Comparison of ENCODE assay signal across 20 cellular contexts in the genomic region with DNA sequence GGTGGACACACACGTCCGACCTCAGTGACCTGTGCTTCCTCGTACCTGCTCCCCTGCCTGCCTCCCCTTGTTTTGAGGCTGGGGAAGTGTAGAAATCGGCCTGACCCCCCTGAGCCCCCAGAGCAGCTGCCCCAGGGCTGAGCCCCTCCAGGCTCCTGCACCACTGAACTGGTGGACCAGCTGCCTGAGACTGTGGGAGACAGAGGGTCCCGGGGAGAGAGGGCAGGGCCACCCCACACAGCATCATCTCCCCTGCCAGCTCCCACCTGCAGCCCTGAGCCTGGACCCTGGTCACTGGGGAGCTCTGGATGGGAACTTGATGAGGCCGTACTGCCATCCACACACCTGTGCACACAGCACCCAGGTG.
"Had no signal": no experiment of that assay in that cellular context is flagged by ENCODE, and none has a peak within 500 bp of the region (broad histone marks: within the 10 kb centered on the region; RNA-seq: fewer than 3 reads in every experiment).

No MANE protein-coding gene starts in this region.

- H3K4me1 Mint-ChIP-seq: activated T-helper 17 cell treated with anti-CD3 and anti-CD28 coated beads, Interleukin-2, amount 50 U/mL, for 72 hours; stimulated activated effector memory CD8-positive, alpha-beta T cell treated with anti-CD3 and anti-CD28 coated beads, Interleukin-12 subunit alpha, Interleukin-12 subunit beta, amount 100 ng/mL, for 72 hours had no signal

- H3K36me3 ChIP-seq: esophagus squamous epithelium, pancreas, thyroid gland had no signal

- DNase-seq: activated CD4-positive, alpha-beta T cell treated with anti-CD3 and anti-CD28 coated beads, Interleukin-2, amount 10 ng/mL, durations not matched to agents 7 days and 5 days; activated CD4-positive, CD25-positive, alpha-beta regulatory T cell; activated naive CD8-positive, alpha-beta T cell treated with anti-CD3 and anti-CD28 coated beads for 36 hours; activated T-cell treated with anti-CD3 and anti-CD28 coated beads for 4 hours; amygdala; body of pancreas; central memory CD4-positive, alpha-beta T cell; effector CD4-positive, alpha-beta T cell; esophagus squamous epithelium; hypothalamus; kidney glomerular epithelial cell; mesendoderm; stimulated activated CD4-positive, alpha-beta T cell treated with anti-CD3 and anti-CD28 coated beads, Interleukin-12 subunit alpha, Interleukin-12 subunit beta, amount 100 ng/mL, for 4 hours; stimulated activated CD4-positive, alpha-beta T cell treated with anti-CD3 and anti-CD28 coated beads, Interleukin-2, amount 100 ng/mL, for 24 hours; thyroid gland had no signal

- H3K9me3 Mint-ChIP-seq: activated CD4-positive, alpha-beta T cell treated with anti-CD3 and anti-CD28 coated beads, Interleukin-2, amount 10 ng/mL, durations not matched to agents 7 days and 5 days; activated naive CD8-positive, alpha-beta T cell treated with anti-CD3 and anti-CD28 coated beads for 36 hours; activated T-helper 17 cell treated with anti-CD3 and anti-CD28 coated beads, Interleukin-2, amount 50 U/mL, for 72 hours; stimulated activated effector memory CD8-positive, alpha-beta T cell treated with anti-CD3 and anti-CD28 coated beads, Interleukin-12 subunit alpha, Interleukin-12 subunit beta, amount 100 ng/mL, for 72 hours; T-helper 1 cell treated with Interleukin-12 subunit alpha and Interleukin-12 subunit beta and Interleukin-4 antibody, amounts not matched to agents 30 μg/mL and 1 μg/mL, for 36 hours had no signal

- ATAC-seq: activated T-helper 17 cell treated with anti-CD3 and anti-CD28 coated beads, Interleukin-2, amount 50 U/mL, for 72 hours; body of pancreas; pancreas; stimulated activated effector memory CD8-positive, alpha-beta T cell treated with anti-CD3 and anti-CD28 coated beads, Interleukin-12 subunit alpha, Interleukin-12 subunit beta, amount 100 ng/mL, for 72 hours had no signal

- H3K27ac ChIP-seq: body of pancreas, coronary artery, esophagus squamous epithelium, pancreas, thyroid gland had no signal

- H3K9me3 ChIP-seq: body of pancreas, esophagus squamous epithelium, pancreas, thyroid gland had no signal

- H3K36me3 Mint-ChIP-seq: activated naive CD8-positive, alpha-beta T cell treated with anti-CD3 and anti-CD28 coated beads for 36 hours; stimulated activated effector memory CD8-positive, alpha-beta T cell treated with anti-CD3 and anti-CD28 coated beads, Interleukin-12 subunit alpha, Interleukin-12 subunit beta, amount 100 ng/mL, for 72 hours had no signal

- H3K27ac Mint-ChIP-seq: activated CD4-positive, alpha-beta T cell treated with anti-CD3 and anti-CD28 coated beads, Interleukin-2, amount 10 ng/mL, durations not matched to agents 7 days and 5 days; activated naive CD8-positive, alpha-beta T cell treated with anti-CD3 and anti-CD28 coated beads for 36 hours; activated T-helper 17 cell treated with anti-CD3 and anti-CD28 coated beads, Interleukin-2, amount 50 U/mL, for 72 hours; stimulated activated effector memory CD8-positive, alpha-beta T cell treated with anti-CD3 and anti-CD28 coated beads, Interleukin-12 subunit alpha, Interleukin-12 subunit beta, amount 100 ng/mL, for 72 hours; T-helper 1 cell treated with Interleukin-12 subunit alpha and Interleukin-12 subunit beta and Interleukin-4 antibody, amounts not matched to agents 30 μg/mL and 1 μg/mL, for 36 hours had no signal

- H3K27me3 ChIP-seq: body of pancreas, pancreas had no signal

- H3K4me3 Mint-ChIP-seq: activated CD4-positive, alpha-beta T cell treated with anti-CD3 and anti-CD28 coated beads, Interleukin-2, amount 10 ng/mL, durations not matched to agents 7 days and 5 days; activated naive CD8-positive, alpha-beta T cell treated with anti-CD3 and anti-CD28 coated beads for 36 hours; activated T-helper 17 cell treated with anti-CD3 and anti-CD28 coated beads, Interleukin-2, amount 50 U/mL, for 72 hours; stimulated activated effector memory CD8-positive, alpha-beta T cell treated with anti-CD3 and anti-CD28 coated beads, Interleukin-12 subunit alpha, Interleukin-12 subunit beta, amount 100 ng/mL, for 72 hours; T-helper 1 cell treated with Interleukin-12 subunit alpha and Interleukin-12 subunit beta and Interleukin-4 antibody, amounts not matched to agents 30 μg/mL and 1 μg/mL, for 36 hours had no signal

- H3K4me3 ChIP-seq: body of pancreas, coronary artery, esophagus squamous epithelium, pancreas, thyroid gland had no signal
